Comparison of ENCODE assay signal across 9 cellular contexts in genomic region chr14:59422069-59422881, GRCh38. TPM values are rescaled to one million over a fixed set of nuclear protein-coding genes. Genes with fewer than 3 reads are reported as not detected.
DNase-seq lines count a peak whose midpoint lies in the region; ATAC-seq and TF ChIP-seq lines count a peak whose summit lies in the region.
"Had no signal": no experiment of that assay in that cellular context is flagged by ENCODE, and none has a peak within 500 bp of the region (broad histone marks: within the 10 kb centered on the region; RNA-seq: fewer than 3 reads in every experiment).

No MANE protein-coding gene starts in this region.

- H3K27ac Mint-ChIP-seq in chondrocyte (ENCODE audit: unreplicated experiment) (no peak overlapping the region), CD14-positive monocyte (no peak overlapping the region)
- H3K27ac Mint-ChIP-seq: WTC11 had no signal

- no peak for ATAC-seq in GM19035 (IDR thresholded peaks at IDR 0.05; ENCODE audit: unreplicated experiment)
- ATAC-seq: WTC11 had no signal

- no peaks in the 10 kb centered on the region for H3K27me3 Mint-ChIP-seq in chondrocyte (ENCODE audit: low read depth)
- H3K27me3 Mint-ChIP-seq in CD14-positive monocyte (ENCODE audit: low read depth in 3 of 3), result peaks cover 0 to 2% (median 1%) of the 10 kb centered on the region in 3 donors

- TF ChIP-seq CTCF in GM13977 (IDR thresholded peaks at IDR 0.05; ENCODE audit: extremely low read depth, insufficient read depth, missing control alignments) (peak; percentile 28), LNCaP clone FGC (IDR thresholded peaks at IDR 0.05; ENCODE audit: control insufficient read depth, extremely low read depth, insufficient read depth) (peak; percentile 31; the same call in 1 of the 2 replicates), chondrocyte (IDR thresholded peaks at IDR 0.05) (peak; percentile 68), retinal pigment epithelial cell (conservative IDR thresholded peaks at IDR 0.05; ENCODE audit: low read depth, low read length) (peak; percentile 29), CD14-positive monocyte (IDR thresholded peaks at IDR 0.05) (no peak)

- no peak for DNase-seq in GM13977 (ENCODE audit: low spot score)
- no peak for DNase-seq in LNCaP clone FGC (ENCODE audit: low read depth)
- no peak for DNase-seq in chondrocyte (ENCODE audit: low spot score)
- no peak for DNase-seq in retinal pigment epithelial cell (ENCODE audit: low read depth)
- no peak for DNase-seq in C1 segment of cervical spinal cord (lab: John Stamatoyannopoulos, UW)
- DNase-seq in CD14-positive monocyte (ENCODE audit: low spot score), result no peak
- DNase-seq: nucleus accumbens had no signal

- H3K36me3 Mint-ChIP-seq in chondrocyte (ENCODE audit: low read depth) (peaks cover 4% of the 10 kb centered on the region), CD14-positive monocyte (no peaks in the 10 kb centered on the region)
- H3K36me3 Mint-ChIP-seq: WTC11 had no signal

- H3K9me3 Mint-ChIP-seq in chondrocyte (ENCODE audit: low read depth), result no peaks in the 10 kb centered on the region
- no peaks in the 10 kb centered on the region for H3K9me3 Mint-ChIP-seq in CD14-positive monocyte
- H3K9me3 Mint-ChIP-seq: WTC11 had no signal

- peaks cover 31% of the 10 kb centered on the region for H3K4me1 Mint-ChIP-seq in chondrocyte (ENCODE audit: low read depth)
- peaks cover 42% of the 10 kb centered on the region for H3K4me1 Mint-ChIP-seq in CD14-positive monocyte

- H3K4me3 ChIP-seq in LNCaP clone FGC (ENCODE audit: low read depth, low read length) (no peak overlapping the region), retinal pigment epithelial cell (ENCODE audit: low read length) (no peak overlapping the region)

- in situ Hi-C loops in GM13977 (cut with MboI; ENCODE audit: low pct_unique_long_range_greater_than_20kb, low sequenced_read_pairs, unreplicated experiment), result no loop called here

- intact Hi-C loops in CD14-positive monocyte (cut with micrococcal nuclease), result no loop called here

- H3K4me3 Mint-ChIP-seq in chondrocyte (ENCODE audit: unreplicated experiment) (no peak overlapping the region), CD14-positive monocyte (no peak overlapping the region)
- H3K4me3 Mint-ChIP-seq: WTC11 had no signal

RNA-seq across cellular contexts. Expression of gene GPR135, which starts 42.9 kb away (rescaled TPM):
- 4.0 to 8.9 TPM (median 4.8 TPM) in 3 replicates for total RNA-seq in chondrocyte
- under 1 TPM in 1 of 2 donors, not detected in 1; 0.05 TPM for polyA plus RNA-seq in CD14-positive monocyte
